Comparison of ENCODE assay signal across 1 cellular context in the genomic region with DNA sequence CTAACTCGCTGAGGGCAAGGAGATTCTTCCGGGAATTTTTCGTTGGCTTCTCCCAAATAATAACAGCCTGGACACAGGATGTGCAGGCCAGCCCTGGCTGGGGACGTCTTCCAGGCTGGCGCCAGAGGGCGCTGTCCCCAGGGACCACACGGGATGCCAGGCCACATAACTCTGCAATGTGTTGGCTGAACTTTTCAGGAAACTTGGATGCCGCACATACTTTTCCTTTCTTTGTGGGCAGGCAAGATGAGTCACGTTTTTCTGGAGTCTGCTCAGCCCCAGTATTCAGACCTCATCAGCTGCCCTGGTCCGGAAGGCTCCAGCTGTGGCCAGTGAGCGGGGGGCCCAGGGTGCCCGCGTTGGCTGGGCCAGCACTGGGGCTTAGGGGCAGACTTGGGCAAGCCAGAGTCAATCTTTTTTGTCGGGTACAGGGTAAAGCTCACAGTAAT.
A peak's percentile ranks its signal among the peaks of the same experiment; 100 is the strongest.
TF ChIP-seq lines count a peak whose summit lies in the region.

No MANE protein-coding gene starts in this region.

TF ChIP-seq in HepG2, 621 proteins besides CTCF, POLR2A, EP300 and RAD21 (continued from another document and continues in another):
- TF ChIP-seq UBTF (CRISPR knock-in tag; IDR thresholded peaks at IDR 0.05) (peak; percentile 26; the same call in 1 of the 2 replicates), ZNF552 (CRISPR knock-in tag; IDR thresholded peaks at IDR 0.05; ENCODE audit: borderline replicate concordance) (no peak), XRCC5 (optimal IDR thresholded peaks at IDR 0.05; ENCODE audit: low read length) (peak; percentile 86), ZFX (CRISPR knock-in tag; IDR thresholded peaks at IDR 0.05; ENCODE audit: low read depth) (peak; percentile 62), ZNF12 (CRISPR knock-in tag; IDR thresholded peaks at IDR 0.05) (peak; percentile 34; the same call in 1 of the 2 replicates), SSRP1 (CRISPR knock-in tag; IDR thresholded peaks at IDR 0.05) (0 out of 2 replicates have a peak, but pooled peaks have one; percentile 56), KLF16 (CRISPR knock-in tag; IDR thresholded peaks at IDR 0.05) (peak in 1 of 2 experiments; percentile 60; a peak in 1 of 4 replicates), FOSL1 (CRISPR knock-in tag; IDR thresholded peaks at IDR 0.05; ENCODE audit: borderline replicate concordance) (peak; percentile 88), SOX13 (IDR thresholded peaks at IDR 0.05) (0 out of 2 replicates have a peak, but pooled peaks have one; percentile 55), SOX13 (CRISPR knock-in tag; conservative IDR thresholded peaks at IDR 0.05 in 1 of 2, IDR thresholded peaks at IDR 0.05 in 1 of 2) (peak in 1 of 2 experiments; percentile 89; a peak in 2 of 4 replicates), PREB (CRISPR knock-in tag; IDR thresholded peaks at IDR 0.05) (no peak), FOXK1 (CRISPR knock-in tag; IDR thresholded peaks at IDR 0.05; ENCODE audit: borderline replicate concordance, low read depth) (peak; percentile 77; the same call in 1 of the 2 replicates), NCOA2 (CRISPR knock-in tag; IDR thresholded peaks at IDR 0.05) (peak; percentile 46; the same call in 1 of the 2 replicates), BHLHE40 (IDR thresholded peaks at IDR 0.05; ENCODE audit: low read length) (peak; percentile 90), ZNF501 (CRISPR knock-in tag; IDR thresholded peaks at IDR 0.05) (peak; percentile 16; the same call in 1 of the 2 replicates), JUN (CRISPR knock-in tag; IDR thresholded peaks at IDR 0.05) (peak; percentile 89), LCORL (IDR thresholded peaks at IDR 0.05) (no peak), LCORL (CRISPR knock-in tag; IDR thresholded peaks at IDR 0.05) (0 out of 2 replicates have a peak, but pooled peaks have one; percentile 75), ZNF44 (CRISPR knock-in tag; IDR thresholded peaks at IDR 0.05) (0 out of 2 replicates have a peak, but pooled peaks have one; percentile 42), ARNT2 (CRISPR knock-in tag; IDR thresholded peaks at IDR 0.05; ENCODE audit: low read depth) (0 out of 2 replicates have a peak, but pooled peaks have one; percentile 38), CEBPG (CRISPR knock-in tag; IDR thresholded peaks at IDR 0.05) (0 out of 2 replicates have a peak, but pooled peaks have one; percentile 7), NR2F1 (CRISPR knock-in tag; IDR thresholded peaks at IDR 0.05) (peak in 1 of 2 experiments; percentile 32; a peak in 1 of 4 replicates), TRIM24 (CRISPR knock-in tag; IDR thresholded peaks at IDR 0.05) (0 out of 2 replicates have a peak, but pooled peaks have one; percentile 49), GATA4 (IDR thresholded peaks at IDR 0.05; ENCODE audit: borderline replicate concordance, low read depth) (no peak), ZNF574 (CRISPR knock-in tag; IDR thresholded peaks at IDR 0.05) (peak; percentile 57; the same call in 1 of the 2 replicates), TBL1XR1 (IDR thresholded peaks at IDR 0.05; ENCODE audit: borderline replicate concordance, low read length, partially characterized antibody) (peak; percentile 95), GFI1 (CRISPR knock-in tag; IDR thresholded peaks at IDR 0.05; ENCODE audit: borderline replicate concordance) (no peak), KLF6 (CRISPR knock-in tag; IDR thresholded peaks at IDR 0.05) (no peak), STAG1 (CRISPR knock-in tag; IDR thresholded peaks at IDR 0.05) (peak; percentile 54), SIN3A (IDR thresholded peaks at IDR 0.05; ENCODE audit: borderline replicate concordance, low read depth, low read length) (0 out of 2 replicates have a peak, but pooled peaks have one; percentile 28), ZNF614 (CRISPR knock-in tag; IDR thresholded peaks at IDR 0.05; ENCODE audit: borderline replicate concordance) (peak; percentile 33; the same call in 1 of the 2 replicates), SRY (CRISPR knock-in tag; IDR thresholded peaks at IDR 0.05) (no peak), TFE3 (CRISPR knock-in tag; IDR thresholded peaks at IDR 0.05) (peak; percentile 46; the same call in 1 of the 2 replicates), KDM5B (CRISPR knock-in tag; IDR thresholded peaks at IDR 0.05; ENCODE audit: borderline replicate concordance) (peak; percentile 68; the same call in 1 of the 2 replicates), JUND (CRISPR knock-in tag; IDR thresholded peaks at IDR 0.05) (peak; percentile 82)
- TF ChIP-seq, protein P1, sequence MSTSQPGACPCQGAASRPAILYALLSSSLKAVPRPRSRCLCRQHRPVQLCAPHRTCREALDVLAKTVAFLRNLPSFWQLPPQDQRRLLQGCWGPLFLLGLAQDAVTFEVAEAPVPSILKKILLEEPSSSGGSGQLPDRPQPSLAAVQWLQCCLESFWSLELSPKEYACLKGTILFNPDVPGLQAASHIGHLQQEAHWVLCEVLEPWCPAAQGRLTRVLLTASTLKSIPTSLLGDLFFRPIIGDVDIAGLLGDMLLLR (CRISPR knock-in tag; IDR thresholded peaks at IDR 0.05) = no peak
- TF ChIP-seq, protein P2, sequence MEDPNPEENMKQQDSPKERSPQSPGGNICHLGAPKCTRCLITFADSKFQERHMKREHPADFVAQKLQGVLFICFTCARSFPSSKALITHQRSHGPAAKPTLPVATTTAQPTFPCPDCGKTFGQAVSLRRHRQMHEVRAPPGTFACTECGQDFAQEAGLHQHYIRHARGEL (CRISPR knock-in tag; IDR thresholded peaks at IDR 0.05) = no peak
- TF ChIP-seq, protein P3, sequence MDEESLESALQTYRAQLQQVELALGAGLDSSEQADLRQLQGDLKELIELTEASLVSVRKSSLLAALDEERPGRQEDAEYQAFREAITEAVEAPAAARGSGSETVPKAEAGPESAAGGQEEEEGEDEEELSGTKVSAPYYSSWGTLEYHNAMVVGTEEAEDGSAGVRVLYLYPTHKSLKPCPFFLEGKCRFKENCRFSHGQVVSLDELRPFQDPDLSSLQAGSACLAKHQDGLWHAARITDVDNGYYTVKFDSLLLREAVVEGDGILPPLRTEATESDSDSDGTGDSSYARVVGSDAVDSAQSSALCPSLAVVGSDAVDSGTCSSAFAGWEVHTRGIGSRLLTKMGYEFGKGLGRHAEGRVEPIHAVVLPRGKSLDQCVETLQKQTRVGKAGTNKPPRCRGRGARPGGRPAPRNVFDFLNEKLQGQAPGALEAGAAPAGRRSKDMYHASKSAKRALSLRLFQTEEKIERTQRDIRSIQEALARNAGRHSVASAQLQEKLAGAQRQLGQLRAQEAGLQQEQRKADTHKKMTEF (CRISPR knock-in tag; IDR thresholded peaks at IDR 0.05) = peak; percentile 59; the same call in 1 of the 2 replicates
- TF ChIP-seq, protein P4, sequence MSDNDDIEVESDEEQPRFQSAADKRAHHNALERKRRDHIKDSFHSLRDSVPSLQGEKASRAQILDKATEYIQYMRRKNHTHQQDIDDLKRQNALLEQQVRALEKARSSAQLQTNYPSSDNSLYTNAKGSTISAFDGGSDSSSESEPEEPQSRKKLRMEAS (IDR thresholded peaks at IDR 0.05) = 0 out of 2 replicates have a peak, but pooled peaks have one; percentile 23
- TF ChIP-seq, protein P5, sequence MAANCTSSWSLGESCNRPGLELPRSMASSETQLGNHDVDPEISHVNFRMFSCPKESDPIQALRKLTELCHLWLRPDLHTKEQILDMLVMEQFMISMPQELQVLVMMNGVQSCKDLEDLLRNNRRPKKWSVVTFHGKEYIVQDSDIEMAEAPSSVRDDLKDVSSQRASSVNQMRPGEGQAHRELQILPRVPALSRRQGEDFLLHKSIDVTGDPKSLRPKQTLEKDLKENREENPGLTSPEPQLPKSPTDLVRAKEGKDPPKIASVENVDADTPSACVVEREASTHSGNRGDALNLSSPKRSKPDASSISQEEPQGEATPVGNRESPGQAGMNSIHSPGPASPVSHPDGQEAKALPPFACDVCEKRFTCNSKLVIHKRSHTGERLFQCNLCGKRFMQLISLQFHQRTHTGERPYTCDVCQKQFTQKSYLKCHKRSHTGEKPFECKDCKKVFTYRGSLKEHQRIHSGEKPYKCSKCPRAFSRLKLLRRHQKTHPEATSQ (CRISPR knock-in tag; IDR thresholded peaks at IDR 0.05; ENCODE audit: borderline replicate concordance) = no peak
- TF ChIP-seq, protein P6, sequence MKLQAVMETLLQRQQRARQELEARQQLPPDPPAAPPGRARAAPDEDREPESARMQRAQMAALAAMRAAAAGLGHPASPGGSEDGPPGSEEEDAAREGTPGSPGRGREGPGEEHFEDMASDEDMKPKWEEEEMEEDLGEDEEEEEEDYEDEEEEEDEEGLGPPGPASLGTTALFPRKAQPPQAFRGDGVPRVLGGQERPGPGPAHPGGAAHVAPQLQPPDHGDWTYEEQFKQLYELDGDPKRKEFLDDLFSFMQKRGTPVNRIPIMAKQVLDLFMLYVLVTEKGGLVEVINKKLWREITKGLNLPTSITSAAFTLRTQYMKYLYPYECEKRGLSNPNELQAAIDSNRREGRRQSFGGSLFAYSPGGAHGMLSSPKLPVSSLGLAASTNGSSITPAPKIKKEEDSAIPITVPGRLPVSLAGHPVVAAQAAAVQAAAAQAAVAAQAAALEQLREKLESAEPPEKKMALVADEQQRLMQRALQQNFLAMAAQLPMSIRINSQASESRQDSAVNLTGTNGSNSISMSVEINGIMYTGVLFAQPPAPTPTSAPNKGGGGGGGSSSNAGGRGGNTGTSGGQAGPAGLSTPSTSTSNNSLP (IDR thresholded peaks at IDR 0.05; ENCODE audit: low read depth, low read length) = 0 out of 2 replicates have a peak, but pooled peaks have one; percentile 14
